1 cellular context compared by ENCODE assay signal in the genomic region with DNA sequence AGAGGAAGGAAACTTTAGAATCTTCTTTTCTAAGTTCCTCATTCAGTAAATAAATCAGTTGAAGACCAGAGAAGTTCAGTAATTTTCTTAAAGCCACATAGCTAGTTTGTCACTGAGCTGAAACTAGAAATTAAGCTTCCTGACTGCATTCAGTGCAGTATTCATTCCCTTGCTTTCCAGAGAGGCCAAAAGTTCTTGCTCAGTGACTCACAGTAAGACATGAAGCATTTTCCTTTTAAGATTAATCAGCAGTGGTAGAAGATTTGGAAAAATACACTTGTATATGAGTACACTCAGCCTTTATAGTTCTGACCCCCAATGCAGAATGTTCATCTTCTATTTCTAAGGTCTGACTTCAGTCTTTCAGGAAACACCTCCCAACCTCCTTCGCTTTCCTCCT.
TF ChIP-seq lines count a peak whose summit lies in the region.

No MANE protein-coding gene starts in this region.

TF ChIP-seq in SK-N-SH, 30 proteins besides CTCF, POLR2A, EP300 and RAD21 (continued from another document):
- TF ChIP-seq, protein P1, sequence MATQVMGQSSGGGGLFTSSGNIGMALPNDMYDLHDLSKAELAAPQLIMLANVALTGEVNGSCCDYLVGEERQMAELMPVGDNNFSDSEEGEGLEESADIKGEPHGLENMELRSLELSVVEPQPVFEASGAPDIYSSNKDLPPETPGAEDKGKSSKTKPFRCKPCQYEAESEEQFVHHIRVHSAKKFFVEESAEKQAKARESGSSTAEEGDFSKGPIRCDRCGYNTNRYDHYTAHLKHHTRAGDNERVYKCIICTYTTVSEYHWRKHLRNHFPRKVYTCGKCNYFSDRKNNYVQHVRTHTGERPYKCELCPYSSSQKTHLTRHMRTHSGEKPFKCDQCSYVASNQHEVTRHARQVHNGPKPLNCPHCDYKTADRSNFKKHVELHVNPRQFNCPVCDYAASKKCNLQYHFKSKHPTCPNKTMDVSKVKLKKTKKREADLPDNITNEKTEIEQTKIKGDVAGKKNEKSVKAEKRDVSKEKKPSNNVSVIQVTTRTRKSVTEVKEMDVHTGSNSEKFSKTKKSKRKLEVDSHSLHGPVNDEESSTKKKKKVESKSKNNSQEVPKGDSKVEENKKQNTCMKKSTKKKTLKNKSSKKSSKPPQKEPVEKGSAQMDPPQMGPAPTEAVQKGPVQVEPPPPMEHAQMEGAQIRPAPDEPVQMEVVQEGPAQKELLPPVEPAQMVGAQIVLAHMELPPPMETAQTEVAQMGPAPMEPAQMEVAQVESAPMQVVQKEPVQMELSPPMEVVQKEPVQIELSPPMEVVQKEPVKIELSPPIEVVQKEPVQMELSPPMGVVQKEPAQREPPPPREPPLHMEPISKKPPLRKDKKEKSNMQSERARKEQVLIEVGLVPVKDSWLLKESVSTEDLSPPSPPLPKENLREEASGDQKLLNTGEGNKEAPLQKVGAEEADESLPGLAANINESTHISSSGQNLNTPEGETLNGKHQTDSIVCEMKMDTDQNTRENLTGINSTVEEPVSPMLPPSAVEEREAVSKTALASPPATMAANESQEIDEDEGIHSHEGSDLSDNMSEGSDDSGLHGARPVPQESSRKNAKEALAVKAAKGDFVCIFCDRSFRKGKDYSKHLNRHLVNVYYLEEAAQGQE (IDR thresholded peaks at IDR 0.05; ENCODE audit: low read depth, low read length): no peak
- TF ChIP-seq JUND (IDR thresholded peaks at IDR 0.05) (peak; percentile 58), EZH2phosphoT487 (IDR thresholded peaks at IDR 0.05; ENCODE audit: borderline replicate concordance, low read depth) (no peak), USF1 (IDR thresholded peaks at IDR 0.05; ENCODE audit: borderline replicate concordance, low read depth) (no peak), FOXJ3 (CRISPR knock-in tag; IDR thresholded peaks at IDR 0.05) (no peak), TCF12 (IDR thresholded peaks at IDR 0.05) (peak; percentile 57; the same call in 1 of the 2 replicates), MEF2A (IDR thresholded peaks at IDR 0.05; ENCODE audit: borderline replicate concordance, low read depth) (0 out of 2 replicates have a peak, but pooled peaks have one; percentile 28), ELF1 (IDR thresholded peaks at IDR 0.05) (no peak), FOSL2 (IDR thresholded peaks at IDR 0.05; ENCODE audit: borderline replicate concordance, low read depth) (peak; percentile 83), GABPA (IDR thresholded peaks at IDR 0.05; ENCODE audit: low read depth) (no peak), FOXM1 (IDR thresholded peaks at IDR 0.05; ENCODE audit: low read depth) (no peak), NFIC (IDR thresholded peaks at IDR 0.05; ENCODE audit: borderline replicate concordance) (no peak), TEAD4 (IDR thresholded peaks at IDR 0.05; ENCODE audit: borderline replicate concordance, insufficient read depth) (no peak), RCOR1 (IDR thresholded peaks at IDR 0.05; ENCODE audit: low read length) (no peak), POLR2AphosphoS5 (IDR thresholded peaks at IDR 0.05; ENCODE audit: low read depth, low read length) (no peak), YY1 (IDR thresholded peaks at IDR 0.05; ENCODE audit: low read depth) (no peak), CHD2 (IDR thresholded peaks at IDR 0.05; ENCODE audit: low read length, partially characterized antibody) (no peak), IRF3 (IDR thresholded peaks at IDR 0.05; ENCODE audit: low read depth, low read length) (no peak), SMC3 (IDR thresholded peaks at IDR 0.05; ENCODE audit: low read depth, low read length) (no peak), NRF1 (IDR thresholded peaks at IDR 0.05; ENCODE audit: low read depth, low read length) (no peak), MXI1 (IDR thresholded peaks at IDR 0.05; ENCODE audit: low read depth, low read length) (no peak)
- TF ChIP-seq, protein P2, sequence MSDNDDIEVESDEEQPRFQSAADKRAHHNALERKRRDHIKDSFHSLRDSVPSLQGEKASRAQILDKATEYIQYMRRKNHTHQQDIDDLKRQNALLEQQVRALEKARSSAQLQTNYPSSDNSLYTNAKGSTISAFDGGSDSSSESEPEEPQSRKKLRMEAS (IDR thresholded peaks at IDR 0.05; ENCODE audit: low read depth): no peak
- TF ChIP-seq, protein P3, sequence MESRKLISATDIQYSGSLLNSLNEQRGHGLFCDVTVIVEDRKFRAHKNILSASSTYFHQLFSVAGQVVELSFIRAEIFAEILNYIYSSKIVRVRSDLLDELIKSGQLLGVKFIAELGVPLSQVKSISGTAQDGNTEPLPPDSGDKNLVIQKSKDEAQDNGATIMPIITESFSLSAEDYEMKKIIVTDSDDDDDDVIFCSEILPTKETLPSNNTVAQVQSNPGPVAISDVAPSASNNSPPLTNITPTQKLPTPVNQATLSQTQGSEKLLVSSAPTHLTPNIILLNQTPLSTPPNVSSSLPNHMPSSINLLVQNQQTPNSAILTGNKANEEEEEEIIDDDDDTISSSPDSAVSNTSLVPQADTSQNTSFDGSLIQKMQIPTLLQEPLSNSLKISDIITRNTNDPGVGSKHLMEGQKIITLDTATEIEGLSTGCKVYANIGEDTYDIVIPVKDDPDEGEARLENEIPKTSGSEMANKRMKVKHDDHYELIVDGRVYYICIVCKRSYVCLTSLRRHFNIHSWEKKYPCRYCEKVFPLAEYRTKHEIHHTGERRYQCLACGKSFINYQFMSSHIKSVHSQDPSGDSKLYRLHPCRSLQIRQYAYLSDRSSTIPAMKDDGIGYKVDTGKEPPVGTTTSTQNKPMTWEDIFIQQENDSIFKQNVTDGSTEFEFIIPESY (IDR thresholded peaks at IDR 0.05; ENCODE audit: borderline replicate concordance, low read depth): no peak
TF ChIP-seq in SK-N-SH: peak in this region for 6.
